Comparison of ENCODE assay signal across 15 cellular contexts in the genomic region with DNA sequence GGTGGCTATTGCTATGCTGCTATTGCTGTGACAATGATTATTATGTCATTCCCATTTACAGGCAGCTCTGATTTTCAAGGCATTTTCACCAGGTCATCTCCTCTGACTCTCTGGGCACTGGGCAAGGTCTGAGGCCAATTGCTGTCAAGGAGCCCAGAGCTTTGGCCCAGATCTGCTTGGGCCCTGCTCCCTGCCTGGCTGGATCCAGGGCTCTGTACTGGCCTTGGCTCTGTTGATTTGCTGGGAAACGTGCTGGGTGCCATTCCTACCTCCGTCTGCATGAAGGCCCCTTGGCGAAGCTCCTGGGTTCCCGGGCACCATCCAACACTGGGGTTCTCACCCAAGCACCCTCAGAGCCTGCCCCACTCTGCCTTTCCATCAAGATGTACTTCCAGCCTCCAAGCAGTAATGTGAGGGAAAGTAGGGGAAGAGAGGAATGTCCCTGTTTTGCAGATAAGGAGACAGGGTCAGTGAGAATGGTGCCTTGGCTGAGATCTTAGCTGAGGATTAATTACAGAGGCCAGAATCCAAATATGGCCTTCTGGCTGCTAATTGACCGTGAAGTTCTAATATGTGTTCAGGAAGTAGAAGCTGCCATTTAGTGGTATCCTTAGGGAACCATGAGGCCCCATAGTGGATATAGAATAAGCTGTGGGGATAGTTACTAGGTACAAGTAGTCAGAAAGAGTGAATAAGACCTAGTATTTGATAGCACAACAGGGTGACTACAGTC.
"Had no signal": no experiment of that assay in that cellular context is flagged by ENCODE, and none has a peak within 500 bp of the region (broad histone marks: within the 10 kb centered on the region; RNA-seq: fewer than 3 reads in every experiment).

No MANE protein-coding gene starts in this region.

- H3K36me3 Mint-ChIP-seq: stimulated activated effector memory CD8-positive, alpha-beta T cell treated with anti-CD3 and anti-CD28 coated beads, Interleukin-12 subunit alpha, Interleukin-12 subunit beta, amount 100 ng/mL, for 72 hours had no signal

- H3K36me3 ChIP-seq: ovary had no signal

- H3K4me1 Mint-ChIP-seq: immature natural killer cell; mesothelial cell of epicardium; stimulated activated effector memory CD8-positive, alpha-beta T cell treated with anti-CD3 and anti-CD28 coated beads, Interleukin-12 subunit alpha, Interleukin-12 subunit beta, amount 100 ng/mL, for 72 hours had no signal

- H3K27me3 ChIP-seq: esophagus squamous epithelium, ovary, tibial nerve had no signal

- H3K27ac ChIP-seq: lower lobe of right lung, ovary, tibial nerve had no signal

- H3K4me1 ChIP-seq: lower lobe of right lung, tibial nerve had no signal

- H3K27ac Mint-ChIP-seq: immature natural killer cell; mesothelial cell of epicardium; T-helper 2 cell treated with Interferon-gamma antibody and Interleukin-4, amounts not matched to agents 5 μg/mL and 100 μg/mL, for 36 hours had no signal

- H3K4me3 ChIP-seq: esophagus squamous epithelium, lower lobe of right lung, ovary, tibial nerve had no signal

- H3K4me3 Mint-ChIP-seq: immature natural killer cell; mesothelial cell of epicardium; neural crest cell; stimulated activated effector memory CD8-positive, alpha-beta T cell treated with anti-CD3 and anti-CD28 coated beads, Interleukin-12 subunit alpha, Interleukin-12 subunit beta, amount 100 ng/mL, for 72 hours; T-helper 2 cell treated with Interferon-gamma antibody and Interleukin-4, amounts not matched to agents 5 μg/mL and 100 μg/mL, for 36 hours had no signal

- H3K9me3 Mint-ChIP-seq: mesothelial cell of epicardium, neural crest cell had no signal

- DNase-seq: activated CD4-positive, alpha-beta T cell treated with anti-CD3 and anti-CD28 coated beads, Interleukin-2, amount 50 U/mL, for 4 hours; activated naive CD4-positive, alpha-beta T cell treated with anti-CD3 and anti-CD28 coated beads, Interleukin-2, amount 50 U/mL, for 16 hours; activated T-cell treated with anti-CD3 and anti-CD28 coated beads for 4 hours; central memory CD4-positive, alpha-beta T cell; effector CD8-positive, alpha-beta T cell; esophagus squamous epithelium; immature natural killer cell; lower lobe of right lung; ovary; SW 1271 had no signal
